8 cellular contexts compared by ENCODE assay signal in the genomic region with DNA sequence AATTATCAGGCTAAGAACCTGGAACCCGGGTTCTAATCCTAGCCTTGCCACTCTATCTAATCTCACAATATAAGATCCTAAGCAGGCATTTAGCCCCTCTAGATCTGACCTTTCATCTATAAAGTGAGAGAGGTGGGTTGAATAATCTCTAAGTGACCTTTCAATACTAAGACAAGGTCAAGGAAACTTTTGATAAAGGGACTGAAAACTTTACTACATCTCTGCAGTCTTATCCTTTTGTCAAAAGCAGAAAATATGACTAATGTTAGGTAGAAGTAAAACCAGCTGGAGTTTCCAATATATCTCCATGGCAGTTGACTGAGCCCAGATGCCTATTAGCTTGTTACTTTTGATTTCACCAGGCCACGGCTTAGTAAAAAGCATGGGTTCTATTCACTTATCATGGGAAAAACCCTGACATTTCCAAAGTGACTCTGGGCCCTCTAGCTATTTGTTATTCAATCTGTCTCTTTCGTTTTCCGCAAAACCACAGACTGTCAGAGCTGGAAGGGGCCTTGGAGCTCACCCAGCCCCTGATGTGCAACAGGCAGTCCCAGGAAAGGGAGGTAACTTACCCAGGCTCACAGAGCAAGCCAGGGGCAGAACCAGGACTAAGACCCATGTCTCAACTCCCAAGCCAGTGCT.
DNase-seq lines count a peak whose midpoint lies in the region; ATAC-seq and TF ChIP-seq lines count a peak whose summit lies in the region.

No MANE protein-coding gene starts in this region.

- H3F3A ChIP-seq in GM23338 (replicated peaks; ENCODE audit: low read depth), result no peaks in the 10 kb centered on the region

- H3K4me1 ChIP-seq in mucosa of rectum (ENCODE audit: control insufficient read depth in 2 of 2, insufficient read depth in 2 of 2, low read length in 2 of 2) (peaks cover 11 to 14% of the 10 kb centered on the region in 2 donors), GM23338 (ENCODE audit: insufficient read depth) (no peaks in the 10 kb centered on the region; the same call in 1 of the 2 replicates)

- H3K4me2 ChIP-seq in GM23338, result no peak overlapping the region

- no peaks in the 10 kb centered on the region for H3K9me3 ChIP-seq in mucosa of rectum (ENCODE audit: control insufficient read depth in 2 of 2, low read length in 2 of 2)

- H4K20me1 ChIP-seq in GM23338 (replicated peaks; ENCODE audit: insufficient read depth), result no peaks in the 10 kb centered on the region

- H3K4me3 Mint-ChIP-seq in GM23338, result no peak overlapping the region

- H3K27ac Mint-ChIP-seq in activated naive CD4-positive, alpha-beta T cell treated with anti-CD3 and anti-CD28 coated beads, Interleukin-2, amount 50 U/mL, for 72 hours, result peak overlapping the region; percentile 87 to 90
- H3K27ac Mint-ChIP-seq in GM23338, result no peak overlapping the region

- in situ Hi-C loops in G401 (cut with HindIII; ENCODE audit: low sequenced_read_pairs), result no loop called here

- H3K4me3 ChIP-seq in GM12864 (ENCODE audit: low read depth, low read length), result peak overlapping the region; percentile 5; the same call in 1 of the 2 replicates
- peak overlapping the region in 1 of 2 donors; percentile 71 for H3K4me3 ChIP-seq in mucosa of rectum (ENCODE audit: low read length in 2 of 2)
- no peak overlapping the region for H3K4me3 ChIP-seq in GM23338

- H3K36me3 ChIP-seq in mucosa of rectum (ENCODE audit: control insufficient read depth in 2 of 2, insufficient read depth in 2 of 2, low read length in 2 of 2) (peaks cover 0 to 4% of the 10 kb centered on the region in 2 donors), GM23338 (ENCODE audit: insufficient read depth) (no peaks in the 10 kb centered on the region)

- peaks cover 22 to 27% of the 10 kb centered on the region in 2 donors for H3K36me3 Mint-ChIP-seq in activated naive CD4-positive, alpha-beta T cell treated with anti-CD3 and anti-CD28 coated beads, Interleukin-2, amount 50 U/mL, for 72 hours
- no peaks in the 10 kb centered on the region for H3K36me3 Mint-ChIP-seq in GM23338 (ENCODE audit: low read depth)

- no peaks in the 10 kb centered on the region for H3K9me2 ChIP-seq in GM23338 (ENCODE audit: insufficient read depth)

- H3K27me3 Mint-ChIP-seq in GM23338 (ENCODE audit: insufficient read depth, low read depth, poor library complexity), result peaks cover 6% of the 10 kb centered on the region

- no peak for DNase-seq in GM12864 (ENCODE audit: low read depth)
- DNase-seq in H4 (ENCODE audit: low spot score), result peak; percentile 67
- peak in 1 of 2 donors; percentile 19 for DNase-seq in activated naive CD4-positive, alpha-beta T cell treated with anti-CD3 and anti-CD28 coated beads, Interleukin-2, amount 50 U/mL, for 72 hours (ENCODE audit: low spot score in 2 of 2)
- DNase-seq in GM23338 (ENCODE audit: low spot score), result no peak
- no peak for DNase-seq in NCI-H146 (lab: John Stamatoyannopoulos, UW)
- no peak for DNase-seq in G401 (ENCODE audit: low spot score)

- H3K79me2 ChIP-seq in GM23338 (replicated peaks; ENCODE audit: insufficient read depth), result no peaks in the 10 kb centered on the region

- TF ChIP-seq CTCF in GM12864 (IDR thresholded peaks at IDR 0.05; ENCODE audit: low read depth, low read length, missing control alignments) (no peak), GM23338 (conservative IDR thresholded peaks at IDR 0.05; ENCODE audit: low read depth in 2 of 2) (no peak)

- H3K27ac ChIP-seq in mucosa of rectum (ENCODE audit: low read depth in 2 of 2, low read length in 2 of 2) (peak overlapping the region; percentile 54 to 69), GM23338 (ENCODE audit: low read depth) (no peak overlapping the region)

- peak overlapping the region in 1 of 2 donors; percentile 49 for H3K9ac ChIP-seq in mucosa of rectum (ENCODE audit: low read depth in 1 of 2, low read length in 2 of 2)

- ATAC-seq in activated naive CD4-positive, alpha-beta T cell treated with anti-CD3 and anti-CD28 coated beads, Interleukin-2, amount 50 U/mL, for 72 hours, result peak; percentile 77 to 82
- ATAC-seq in GM23338 (no peak), HG03460 (IDR thresholded peaks at IDR 0.05; ENCODE audit: unreplicated experiment) (no peak)

- peaks cover 0 to 4% of the 10 kb centered on the region in 2 donors for H3K9me3 Mint-ChIP-seq in activated naive CD4-positive, alpha-beta T cell treated with anti-CD3 and anti-CD28 coated beads, Interleukin-2, amount 50 U/mL, for 72 hours
- no peaks in the 10 kb centered on the region for H3K9me3 Mint-ChIP-seq in GM23338

- H2AFZ ChIP-seq in GM23338, result no peak overlapping the region

- peaks cover 7% of the 10 kb centered on the region; the same call in 2 of the 3 replicates for H3K4me1 Mint-ChIP-seq in GM23338

- H3K27me3 ChIP-seq in mucosa of rectum (ENCODE audit: control insufficient read depth in 2 of 2, insufficient read depth in 2 of 2, low read length in 2 of 2) (no peaks in the 10 kb centered on the region), GM23338 (ENCODE audit: insufficient read depth) (no peaks in the 10 kb centered on the region)

TF ChIP-seq in GM23338, 12 proteins besides CTCF, POLR2A, EP300 and RAD21:
- TF ChIP-seq CREB1 (CRISPR knock-in tag; IDR thresholded peaks at IDR 0.05; ENCODE audit: low read depth) (no peak), STAT1 (IDR thresholded peaks at IDR 0.05; ENCODE audit: unreplicated experiment) (no peak), JUNB (IDR thresholded peaks at IDR 0.05; ENCODE audit: unreplicated experiment) (no peak)
- TF ChIP-seq, protein P1, sequence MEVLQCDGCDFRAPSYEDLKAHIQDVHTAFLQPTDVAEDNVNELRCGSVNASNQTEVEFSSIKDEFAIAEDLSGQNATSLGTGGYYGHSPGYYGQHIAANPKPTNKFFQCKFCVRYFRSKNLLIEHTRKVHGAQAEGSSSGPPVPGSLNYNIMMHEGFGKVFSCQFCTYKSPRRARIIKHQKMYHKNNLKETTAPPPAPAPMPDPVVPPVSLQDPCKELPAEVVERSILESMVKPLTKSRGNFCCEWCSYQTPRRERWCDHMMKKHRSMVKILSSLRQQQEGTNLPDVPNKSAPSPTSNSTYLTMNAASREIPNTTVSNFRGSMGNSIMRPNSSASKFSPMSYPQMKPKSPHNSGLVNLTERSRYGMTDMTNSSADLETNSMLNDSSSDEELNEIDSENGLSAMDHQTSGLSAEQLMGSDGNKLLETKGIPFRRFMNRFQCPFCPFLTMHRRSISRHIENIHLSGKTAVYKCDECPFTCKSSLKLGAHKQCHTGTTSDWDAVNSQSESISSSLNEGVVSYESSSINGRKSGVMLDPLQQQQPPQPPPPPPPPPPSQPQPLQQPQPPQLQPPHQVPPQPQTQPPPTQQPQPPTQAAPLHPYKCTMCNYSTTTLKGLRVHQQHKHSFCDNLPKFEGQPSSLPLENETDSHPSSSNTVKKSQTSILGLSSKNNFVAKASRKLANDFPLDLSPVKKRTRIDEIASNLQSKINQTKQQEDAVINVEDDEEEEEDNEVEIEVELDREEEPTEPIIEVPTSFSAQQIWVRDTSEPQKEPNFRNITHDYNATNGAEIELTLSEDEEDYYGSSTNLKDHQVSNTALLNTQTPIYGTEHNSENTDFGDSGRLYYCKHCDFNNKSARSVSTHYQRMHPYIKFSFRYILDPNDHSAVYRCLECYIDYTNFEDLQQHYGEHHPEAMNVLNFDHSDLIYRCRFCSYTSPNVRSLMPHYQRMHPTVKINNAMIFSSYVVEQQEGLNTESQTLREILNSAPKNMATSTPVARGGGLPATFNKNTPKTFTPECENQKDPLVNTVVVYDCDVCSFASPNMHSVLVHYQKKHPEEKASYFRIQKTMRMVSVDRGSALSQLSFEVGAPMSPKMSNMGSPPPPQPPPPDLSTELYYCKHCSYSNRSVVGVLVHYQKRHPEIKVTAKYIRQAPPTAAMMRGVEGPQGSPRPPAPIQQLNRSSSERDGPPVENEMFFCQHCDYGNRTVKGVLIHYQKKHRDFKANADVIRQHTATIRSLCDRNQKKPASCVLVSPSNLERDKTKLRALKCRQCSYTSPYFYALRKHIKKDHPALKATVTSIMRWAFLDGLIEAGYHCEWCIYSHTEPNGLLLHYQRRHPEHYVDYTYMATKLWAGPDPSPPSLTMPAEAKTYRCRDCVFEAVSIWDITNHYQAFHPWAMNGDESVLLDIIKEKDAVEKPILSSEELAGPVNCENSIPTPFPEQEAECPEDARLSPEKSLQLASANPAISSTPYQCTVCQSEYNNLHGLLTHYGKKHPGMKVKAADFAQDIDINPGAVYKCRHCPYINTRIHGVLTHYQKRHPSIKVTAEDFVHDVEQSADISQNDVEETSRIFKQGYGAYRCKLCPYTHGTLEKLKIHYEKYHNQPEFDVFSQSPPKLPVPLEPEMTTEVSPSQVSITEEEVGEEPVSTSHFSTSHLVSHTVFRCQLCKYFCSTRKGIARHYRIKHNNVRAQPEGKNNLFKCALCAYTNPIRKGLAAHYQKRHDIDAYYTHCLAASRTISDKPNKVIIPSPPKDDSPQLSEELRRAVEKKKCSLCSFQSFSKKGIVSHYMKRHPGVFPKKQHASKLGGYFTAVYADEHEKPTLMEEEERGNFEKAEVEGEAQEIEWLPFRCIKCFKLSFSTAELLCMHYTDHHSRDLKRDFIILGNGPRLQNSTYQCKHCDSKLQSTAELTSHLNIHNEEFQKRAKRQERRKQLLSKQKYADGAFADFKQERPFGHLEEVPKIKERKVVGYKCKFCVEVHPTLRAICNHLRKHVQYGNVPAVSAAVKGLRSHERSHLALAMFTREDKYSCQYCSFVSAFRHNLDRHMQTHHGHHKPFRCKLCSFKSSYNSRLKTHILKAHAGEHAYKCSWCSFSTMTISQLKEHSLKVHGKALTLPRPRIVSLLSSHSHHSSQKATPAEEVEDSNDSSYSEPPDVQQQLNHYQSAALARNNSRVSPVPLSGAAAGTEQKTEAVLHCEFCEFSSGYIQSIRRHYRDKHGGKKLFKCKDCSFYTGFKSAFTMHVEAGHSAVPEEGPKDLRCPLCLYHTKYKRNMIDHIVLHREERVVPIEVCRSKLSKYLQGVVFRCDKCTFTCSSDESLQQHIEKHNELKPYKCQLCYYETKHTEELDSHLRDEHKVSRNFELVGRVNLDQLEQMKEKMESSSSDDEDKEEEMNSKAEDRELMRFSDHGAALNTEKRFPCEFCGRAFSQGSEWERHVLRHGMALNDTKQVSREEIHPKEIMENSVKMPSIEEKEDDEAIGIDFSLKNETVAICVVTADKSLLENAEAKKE (CRISPR knock-in tag; IDR thresholded peaks at IDR 0.05), result no peak
- TF ChIP-seq, protein P2, sequence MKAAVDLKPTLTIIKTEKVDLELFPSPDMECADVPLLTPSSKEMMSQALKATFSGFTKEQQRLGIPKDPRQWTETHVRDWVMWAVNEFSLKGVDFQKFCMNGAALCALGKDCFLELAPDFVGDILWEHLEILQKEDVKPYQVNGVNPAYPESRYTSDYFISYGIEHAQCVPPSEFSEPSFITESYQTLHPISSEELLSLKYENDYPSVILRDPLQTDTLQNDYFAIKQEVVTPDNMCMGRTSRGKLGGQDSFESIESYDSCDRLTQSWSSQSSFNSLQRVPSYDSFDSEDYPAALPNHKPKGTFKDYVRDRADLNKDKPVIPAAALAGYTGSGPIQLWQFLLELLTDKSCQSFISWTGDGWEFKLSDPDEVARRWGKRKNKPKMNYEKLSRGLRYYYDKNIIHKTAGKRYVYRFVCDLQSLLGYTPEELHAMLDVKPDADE (IDR thresholded peaks at IDR 0.05), result no peak
TF ChIP-seq in GM23338: peak in this region for 0.

Comparison
In these comparisons a context has a peak if more than half of its experiments do, and no peak if none do; other contexts are left out.
1. ATAC-seq: peak in activated naive CD4-positive, alpha-beta T cell treated with anti-CD3 and anti-CD28 coated beads, Interleukin-2, amount 50 U/mL, for 72 hours (2 of 2); none in GM23338 (single experiment) and HG03460 (single experiment).